In genomic region chr3:159711560-159712333, GRCh38 we compare ENCODE assay signal across 11 cellular contexts.
DNase-seq lines count a peak whose midpoint lies in the region; ATAC-seq and TF ChIP-seq lines count a peak whose summit lies in the region.
"Had no signal": no experiment of that assay in that cellular context is flagged by ENCODE, and none has a peak within 500 bp of the region (broad histone marks: within the 10 kb centered on the region; RNA-seq: fewer than 3 reads in every experiment).

No MANE protein-coding gene starts in this region.

- no peaks in the 10 kb centered on the region for H3K9me3 Mint-ChIP-seq in activated CD4-positive, alpha-beta memory T cell treated with anti-CD3 and anti-CD28 coated beads for 36 hours

- TF ChIP-seq POLR2A in body of pancreas (IDR thresholded peaks at IDR 0.05) (no peak), suprapubic skin (IDR thresholded peaks at IDR 0.05) (no peak)

- TF ChIP-seq EP300 in suprapubic skin (IDR thresholded peaks at IDR 0.05) = no peak

- no peaks in the 10 kb centered on the region for H3K4me1 Mint-ChIP-seq in activated CD4-positive, alpha-beta memory T cell treated with anti-CD3 and anti-CD28 coated beads for 36 hours (ENCODE audit: low read depth)
- H3K4me1 Mint-ChIP-seq: T-cell had no signal

- H3K4me1 ChIP-seq in body of pancreas (no peaks in the 10 kb centered on the region), suprapubic skin (no peaks in the 10 kb centered on the region)

- ATAC-seq in body of pancreas (peak; percentile 47), GM21723 (IDR thresholded peaks at IDR 0.05; ENCODE audit: unreplicated experiment) (no peak)
- ATAC-seq: GM12878, T-cell had no signal

- CTCF ChIA-PET in activated CD4-positive, alpha-beta memory T cell treated with anti-CD3 and anti-CD28 coated beads for 36 hours (lab: Charles Lee) = no interaction called here

- H3K27ac Mint-ChIP-seq in activated CD4-positive, alpha-beta memory T cell treated with anti-CD3 and anti-CD28 coated beads for 36 hours = no peak overlapping the region
- H3K27ac Mint-ChIP-seq: T-cell had no signal

- no peaks in the 10 kb centered on the region for H3K27me3 ChIP-seq in body of pancreas
- no peaks in the 10 kb centered on the region for H3K27me3 ChIP-seq in suprapubic skin

- 33 to 40% methylated on average over 7 of the region's 7 CpGs for WGBS in body of pancreas, 2 donors
- WGBS in suprapubic skin = 43% methylated on average over 7 of the region's 7 CpGs

- POLR2A ChIA-PET in activated CD4-positive, alpha-beta memory T cell treated with anti-CD3 and anti-CD28 coated beads for 36 hours (lab: Charles Lee) = no interaction called here

- intact Hi-C loops in body of pancreas (cut with DNase I) = no loop called here
- intact Hi-C loops in activated CD4-positive, alpha-beta memory T cell treated with anti-CD3 and anti-CD28 coated beads for 36 hours (cut with micrococcal nuclease) = no loop called here

- H3K27me3 Mint-ChIP-seq in activated CD4-positive, alpha-beta memory T cell treated with anti-CD3 and anti-CD28 coated beads for 36 hours = no peaks in the 10 kb centered on the region

- DNase-seq in HS-27A (ENCODE audit: low read depth) (peak; percentile 62), body of pancreas (peak in 1 of 4 donors; percentile 5), hepatic stellate cell (ENCODE audit: low spot score) (peak; percentile 67), smooth muscle cell of the brain vasculature (ENCODE audit: low read depth, low spot score) (peak; percentile 63), suprapubic skin (ENCODE audit: low spot score in 2 of 2) (no peak), NCI-H2171 (lab: John Stamatoyannopoulos, UW) (no peak)
- no peak for DNase-seq in activated CD4-positive, alpha-beta memory T cell treated with anti-CD3 and anti-CD28 coated beads for 36 hours
- DNase-seq: activated naive CD4-positive, alpha-beta T cell; T-cell had no signal

- H3K9me3 ChIP-seq in body of pancreas (no peaks in the 10 kb centered on the region), suprapubic skin (no peaks in the 10 kb centered on the region)

- H3K36me3 ChIP-seq in body of pancreas (replicated peaks in 1 of 2; ENCODE audit: insufficient read depth in 1 of 2, low read depth in 2 of 2) (no peaks in the 10 kb centered on the region), suprapubic skin (no peaks in the 10 kb centered on the region)

- TF ChIP-seq CTCF in body of pancreas (IDR thresholded peaks at IDR 0.05) = no peak
- TF ChIP-seq CTCF in suprapubic skin (IDR thresholded peaks at IDR 0.05) = no peak

- H3K27ac ChIP-seq in body of pancreas (no peak overlapping the region), suprapubic skin (no peak overlapping the region)

- no peak overlapping the region for H3K4me3 Mint-ChIP-seq in activated CD4-positive, alpha-beta memory T cell treated with anti-CD3 and anti-CD28 coated beads for 36 hours
- H3K4me3 Mint-ChIP-seq: T-cell had no signal

- H3K36me3 Mint-ChIP-seq in activated CD4-positive, alpha-beta memory T cell treated with anti-CD3 and anti-CD28 coated beads for 36 hours = no peaks in the 10 kb centered on the region
- H3K36me3 Mint-ChIP-seq: T-cell had no signal

- H3K4me3 ChIP-seq in body of pancreas (no peak overlapping the region), suprapubic skin (no peak overlapping the region)
- H3K4me3 ChIP-seq: GM12878 had no signal

Comparison
In these comparisons a context has a peak if more than half of its experiments do, and no peak if none do; other contexts are left out.
1. DNase-seq: peak in HS-27A (single experiment), hepatic stellate cell (single experiment) and smooth muscle cell of the brain vasculature (single experiment); none in activated CD4-positive, alpha-beta memory T cell treated with anti-CD3 and anti-CD28 coated beads for 36 hours (single experiment), suprapubic skin (0 of 2) and NCI-H2171 (single experiment).